In the genomic region with DNA sequence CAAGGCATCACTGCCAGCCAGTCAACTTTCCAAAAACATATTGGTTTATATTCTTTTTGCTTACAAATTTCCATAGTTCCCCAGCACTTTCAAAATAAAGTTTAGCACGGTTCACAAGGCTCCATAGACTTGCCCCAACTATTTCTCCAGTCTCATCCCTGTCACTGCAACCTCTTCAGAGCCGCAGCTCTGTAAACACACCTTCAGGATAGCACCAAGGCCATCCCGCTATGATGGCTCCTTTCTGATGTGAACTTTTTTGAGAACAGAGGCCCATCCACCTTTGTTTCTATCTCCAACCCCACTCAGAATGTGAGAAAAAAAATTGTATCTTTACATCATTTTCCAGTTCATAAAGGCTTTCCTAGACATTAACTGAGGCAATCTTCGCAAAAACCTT, we compare ENCODE assay signal across 1 cellular context.
TF ChIP-seq lines count a peak whose summit lies in the region.

No MANE protein-coding gene starts in this region.

TF ChIP-seq in HepG2, 621 proteins besides CTCF, POLR2A, EP300 and RAD21:
- no peak for TF ChIP-seq ZBTB3 (CRISPR knock-in tag; IDR thresholded peaks at IDR 0.05; ENCODE audit: borderline replicate concordance, low read depth)
- no peak for TF ChIP-seq KDM5A (IDR thresholded peaks at IDR 0.05; ENCODE audit: borderline replicate concordance, low read length)
- no peak for TF ChIP-seq SMAD3 (CRISPR knock-in tag; IDR thresholded peaks at IDR 0.05)
- TF ChIP-seq FOXA1 (IDR thresholded peaks at IDR 0.05): no peak
- 0 out of 2 replicates have a peak, but pooled peaks have one; percentile 15 for TF ChIP-seq FOXA1 (CRISPR knock-in tag; IDR thresholded peaks at IDR 0.05)
- no peak for TF ChIP-seq POLR2G (IDR thresholded peaks at IDR 0.05; ENCODE audit: low read depth, low read length)
- no peak for TF ChIP-seq ATM (IDR thresholded peaks at IDR 0.05; ENCODE audit: borderline replicate concordance)
- no peak for TF ChIP-seq HNRNPK (IDR thresholded peaks at IDR 0.05; ENCODE audit: low read depth, low read length, poor library complexity, severe bottlenecking)
- TF ChIP-seq GTF2F1 (IDR thresholded peaks at IDR 0.05; ENCODE audit: low read length): no peak
- TF ChIP-seq ZNF432 (CRISPR knock-in tag; IDR thresholded peaks at IDR 0.05; ENCODE audit: borderline replicate concordance): no peak
- TF ChIP-seq, protein P1, sequence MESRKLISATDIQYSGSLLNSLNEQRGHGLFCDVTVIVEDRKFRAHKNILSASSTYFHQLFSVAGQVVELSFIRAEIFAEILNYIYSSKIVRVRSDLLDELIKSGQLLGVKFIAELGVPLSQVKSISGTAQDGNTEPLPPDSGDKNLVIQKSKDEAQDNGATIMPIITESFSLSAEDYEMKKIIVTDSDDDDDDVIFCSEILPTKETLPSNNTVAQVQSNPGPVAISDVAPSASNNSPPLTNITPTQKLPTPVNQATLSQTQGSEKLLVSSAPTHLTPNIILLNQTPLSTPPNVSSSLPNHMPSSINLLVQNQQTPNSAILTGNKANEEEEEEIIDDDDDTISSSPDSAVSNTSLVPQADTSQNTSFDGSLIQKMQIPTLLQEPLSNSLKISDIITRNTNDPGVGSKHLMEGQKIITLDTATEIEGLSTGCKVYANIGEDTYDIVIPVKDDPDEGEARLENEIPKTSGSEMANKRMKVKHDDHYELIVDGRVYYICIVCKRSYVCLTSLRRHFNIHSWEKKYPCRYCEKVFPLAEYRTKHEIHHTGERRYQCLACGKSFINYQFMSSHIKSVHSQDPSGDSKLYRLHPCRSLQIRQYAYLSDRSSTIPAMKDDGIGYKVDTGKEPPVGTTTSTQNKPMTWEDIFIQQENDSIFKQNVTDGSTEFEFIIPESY (CRISPR knock-in tag; IDR thresholded peaks at IDR 0.05): peak; percentile 95
- TF ChIP-seq ZNF788 (CRISPR knock-in tag; IDR thresholded peaks at IDR 0.05; ENCODE audit: borderline replicate concordance): no peak
- TF ChIP-seq ZNF263 (CRISPR knock-in tag; IDR thresholded peaks at IDR 0.05): no peak
- TF ChIP-seq ZNF251 (CRISPR knock-in tag; IDR thresholded peaks at IDR 0.05): no peak
- TF ChIP-seq, protein P2, sequence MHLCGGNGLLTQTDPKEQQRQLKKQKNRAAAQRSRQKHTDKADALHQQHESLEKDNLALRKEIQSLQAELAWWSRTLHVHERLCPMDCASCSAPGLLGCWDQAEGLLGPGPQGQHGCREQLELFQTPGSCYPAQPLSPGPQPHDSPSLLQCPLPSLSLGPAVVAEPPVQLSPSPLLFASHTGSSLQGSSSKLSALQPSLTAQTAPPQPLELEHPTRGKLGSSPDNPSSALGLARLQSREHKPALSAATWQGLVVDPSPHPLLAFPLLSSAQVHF (CRISPR knock-in tag; IDR thresholded peaks at IDR 0.05): no peak
TF ChIP-seq in HepG2: peak in this region for 2.
